ENCODE assay signal across 1 cellular context in the genomic region with DNA sequence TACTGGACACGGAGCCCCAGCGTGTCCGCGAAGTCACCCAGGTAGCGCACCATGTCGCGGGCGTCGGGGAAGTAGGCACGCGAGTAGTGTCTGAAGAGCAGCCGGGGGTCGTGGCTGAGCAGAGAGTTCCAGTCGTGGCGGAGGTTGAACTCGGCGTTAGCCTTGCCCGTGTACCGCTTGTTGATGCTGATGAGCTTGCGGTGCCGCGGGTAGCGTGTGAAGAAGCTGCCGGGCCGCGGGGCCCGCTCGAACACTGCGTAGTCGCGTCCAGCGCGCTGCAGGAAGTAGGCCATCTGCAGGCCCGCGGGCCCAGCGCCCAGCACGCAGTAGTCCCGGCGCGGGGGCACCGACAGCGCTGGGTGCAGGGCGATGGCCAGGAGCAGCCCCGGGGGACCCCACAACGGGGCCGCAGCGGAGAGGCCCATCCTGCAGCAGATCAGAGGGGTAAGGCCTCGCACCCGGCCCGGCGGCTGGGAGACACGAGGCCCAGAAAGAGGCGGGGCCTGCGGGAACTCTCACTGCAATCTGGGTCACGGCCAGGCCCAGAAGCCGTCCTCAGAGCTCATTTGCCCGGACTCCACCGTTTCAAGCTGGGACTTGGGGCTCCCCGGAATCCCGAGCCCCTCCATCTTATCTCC.
TF ChIP-seq lines count a peak whose summit lies in the region.

No MANE protein-coding gene starts in this region.

TF ChIP-seq in GM23338, 12 proteins besides CTCF, POLR2A, EP300 and RAD21 (continued from another document):
- TF ChIP-seq, protein P1, sequence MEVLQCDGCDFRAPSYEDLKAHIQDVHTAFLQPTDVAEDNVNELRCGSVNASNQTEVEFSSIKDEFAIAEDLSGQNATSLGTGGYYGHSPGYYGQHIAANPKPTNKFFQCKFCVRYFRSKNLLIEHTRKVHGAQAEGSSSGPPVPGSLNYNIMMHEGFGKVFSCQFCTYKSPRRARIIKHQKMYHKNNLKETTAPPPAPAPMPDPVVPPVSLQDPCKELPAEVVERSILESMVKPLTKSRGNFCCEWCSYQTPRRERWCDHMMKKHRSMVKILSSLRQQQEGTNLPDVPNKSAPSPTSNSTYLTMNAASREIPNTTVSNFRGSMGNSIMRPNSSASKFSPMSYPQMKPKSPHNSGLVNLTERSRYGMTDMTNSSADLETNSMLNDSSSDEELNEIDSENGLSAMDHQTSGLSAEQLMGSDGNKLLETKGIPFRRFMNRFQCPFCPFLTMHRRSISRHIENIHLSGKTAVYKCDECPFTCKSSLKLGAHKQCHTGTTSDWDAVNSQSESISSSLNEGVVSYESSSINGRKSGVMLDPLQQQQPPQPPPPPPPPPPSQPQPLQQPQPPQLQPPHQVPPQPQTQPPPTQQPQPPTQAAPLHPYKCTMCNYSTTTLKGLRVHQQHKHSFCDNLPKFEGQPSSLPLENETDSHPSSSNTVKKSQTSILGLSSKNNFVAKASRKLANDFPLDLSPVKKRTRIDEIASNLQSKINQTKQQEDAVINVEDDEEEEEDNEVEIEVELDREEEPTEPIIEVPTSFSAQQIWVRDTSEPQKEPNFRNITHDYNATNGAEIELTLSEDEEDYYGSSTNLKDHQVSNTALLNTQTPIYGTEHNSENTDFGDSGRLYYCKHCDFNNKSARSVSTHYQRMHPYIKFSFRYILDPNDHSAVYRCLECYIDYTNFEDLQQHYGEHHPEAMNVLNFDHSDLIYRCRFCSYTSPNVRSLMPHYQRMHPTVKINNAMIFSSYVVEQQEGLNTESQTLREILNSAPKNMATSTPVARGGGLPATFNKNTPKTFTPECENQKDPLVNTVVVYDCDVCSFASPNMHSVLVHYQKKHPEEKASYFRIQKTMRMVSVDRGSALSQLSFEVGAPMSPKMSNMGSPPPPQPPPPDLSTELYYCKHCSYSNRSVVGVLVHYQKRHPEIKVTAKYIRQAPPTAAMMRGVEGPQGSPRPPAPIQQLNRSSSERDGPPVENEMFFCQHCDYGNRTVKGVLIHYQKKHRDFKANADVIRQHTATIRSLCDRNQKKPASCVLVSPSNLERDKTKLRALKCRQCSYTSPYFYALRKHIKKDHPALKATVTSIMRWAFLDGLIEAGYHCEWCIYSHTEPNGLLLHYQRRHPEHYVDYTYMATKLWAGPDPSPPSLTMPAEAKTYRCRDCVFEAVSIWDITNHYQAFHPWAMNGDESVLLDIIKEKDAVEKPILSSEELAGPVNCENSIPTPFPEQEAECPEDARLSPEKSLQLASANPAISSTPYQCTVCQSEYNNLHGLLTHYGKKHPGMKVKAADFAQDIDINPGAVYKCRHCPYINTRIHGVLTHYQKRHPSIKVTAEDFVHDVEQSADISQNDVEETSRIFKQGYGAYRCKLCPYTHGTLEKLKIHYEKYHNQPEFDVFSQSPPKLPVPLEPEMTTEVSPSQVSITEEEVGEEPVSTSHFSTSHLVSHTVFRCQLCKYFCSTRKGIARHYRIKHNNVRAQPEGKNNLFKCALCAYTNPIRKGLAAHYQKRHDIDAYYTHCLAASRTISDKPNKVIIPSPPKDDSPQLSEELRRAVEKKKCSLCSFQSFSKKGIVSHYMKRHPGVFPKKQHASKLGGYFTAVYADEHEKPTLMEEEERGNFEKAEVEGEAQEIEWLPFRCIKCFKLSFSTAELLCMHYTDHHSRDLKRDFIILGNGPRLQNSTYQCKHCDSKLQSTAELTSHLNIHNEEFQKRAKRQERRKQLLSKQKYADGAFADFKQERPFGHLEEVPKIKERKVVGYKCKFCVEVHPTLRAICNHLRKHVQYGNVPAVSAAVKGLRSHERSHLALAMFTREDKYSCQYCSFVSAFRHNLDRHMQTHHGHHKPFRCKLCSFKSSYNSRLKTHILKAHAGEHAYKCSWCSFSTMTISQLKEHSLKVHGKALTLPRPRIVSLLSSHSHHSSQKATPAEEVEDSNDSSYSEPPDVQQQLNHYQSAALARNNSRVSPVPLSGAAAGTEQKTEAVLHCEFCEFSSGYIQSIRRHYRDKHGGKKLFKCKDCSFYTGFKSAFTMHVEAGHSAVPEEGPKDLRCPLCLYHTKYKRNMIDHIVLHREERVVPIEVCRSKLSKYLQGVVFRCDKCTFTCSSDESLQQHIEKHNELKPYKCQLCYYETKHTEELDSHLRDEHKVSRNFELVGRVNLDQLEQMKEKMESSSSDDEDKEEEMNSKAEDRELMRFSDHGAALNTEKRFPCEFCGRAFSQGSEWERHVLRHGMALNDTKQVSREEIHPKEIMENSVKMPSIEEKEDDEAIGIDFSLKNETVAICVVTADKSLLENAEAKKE (CRISPR knock-in tag; IDR thresholded peaks at IDR 0.05) = no peak
